Comparison of ENCODE assay signal across 23 cellular contexts in the genomic region with DNA sequence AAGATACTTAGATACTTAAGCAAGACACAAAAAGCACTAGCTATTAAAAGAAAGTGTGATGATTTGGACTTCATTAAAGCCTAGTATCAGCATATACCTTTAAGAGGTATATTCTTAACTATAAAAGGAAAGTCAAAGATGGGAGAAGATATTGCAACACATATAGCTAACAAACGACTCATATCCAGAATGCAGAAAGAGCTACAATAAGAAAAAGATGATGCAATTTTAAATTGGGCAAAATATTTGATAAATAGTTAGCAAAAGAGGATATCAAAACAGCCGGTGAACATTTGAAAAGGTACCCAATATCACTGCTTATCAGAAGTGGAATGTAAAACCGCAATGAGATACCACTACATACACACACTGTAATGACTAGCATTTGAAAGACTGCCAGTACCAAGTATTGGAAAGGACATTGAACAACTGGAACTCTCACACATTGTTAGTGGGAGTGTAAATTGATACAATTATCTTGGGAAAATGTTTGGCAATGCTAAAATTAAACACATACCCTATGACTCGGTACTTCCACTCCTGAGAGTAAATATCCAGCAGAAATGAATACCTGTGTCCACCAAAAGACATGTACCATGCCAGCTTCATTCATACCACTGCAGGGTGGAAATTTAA. TPM values are rescaled to one million over a fixed set of nuclear protein-coding genes. Genes with fewer than 3 reads are reported as not detected.
DNase-seq lines count a peak whose midpoint lies in the region; ATAC-seq, FAIRE-seq and TF ChIP-seq lines count a peak whose summit lies in the region.
"Had no signal": no experiment of that assay in that cellular context is flagged by ENCODE, and none has a peak within 500 bp of the region (broad histone marks: within the 10 kb centered on the region; RNA-seq: fewer than 3 reads in every experiment).

No MANE protein-coding gene starts in this region.

- H3K27ac ChIP-seq in HepG2 (ENCODE audit: extremely low read length, insufficient read depth, low read length) (no peak overlapping the region), right lobe of liver (no peak overlapping the region), body of pancreas (no peak overlapping the region)
- H3K27ac ChIP-seq: A549, SJCRH30 had no signal

- no peak overlapping the region for H3K4me3 Mint-ChIP-seq in immature natural killer cell
- H3K4me3 Mint-ChIP-seq: CD4-positive, CD25-positive, alpha-beta regulatory T cell had no signal

- no peak for TF ChIP-seq CTCF in HepG2 (CRISPR knock-in tag; IDR thresholded peaks at IDR 0.05)
- no peak for TF ChIP-seq CTCF in right lobe of liver (IDR thresholded peaks at IDR 0.05)
- TF ChIP-seq CTCF in body of pancreas (IDR thresholded peaks at IDR 0.05) = no peak
- TF ChIP-seq CTCF in fibroblast of the aortic adventitia (IDR thresholded peaks at IDR 0.05; ENCODE audit: insufficient read depth, low read length) = no peak

- H3K27ac Mint-ChIP-seq in immature natural killer cell = no peak overlapping the region
- H3K27ac Mint-ChIP-seq: CD4-positive, CD25-positive, alpha-beta regulatory T cell had no signal

- ATAC-seq in HepG2 (no peak), right lobe of liver (no peak), body of pancreas (peak; percentile 45), GM21723 (IDR thresholded peaks at IDR 0.05; ENCODE audit: unreplicated experiment) (no peak)
- ATAC-seq: A549 had no signal

- no peak overlapping the region for H3K4me2 ChIP-seq in HepG2 (ENCODE audit: low read depth, low read length)
- H3K4me2 ChIP-seq: A549 had no signal

- CTCF ChIA-PET in HepG2 (lab: Yijun Ruan, JAX; ENCODE audit: low intra/inter-chr PET ratio, low total read pairs) = no interaction called here

- no peak for TF ChIP-seq EP300 in HepG2 (IDR thresholded peaks at IDR 0.05; ENCODE audit: low read depth in 2 of 2, low read length in 2 of 2)
- TF ChIP-seq EP300 in HepG2 (CRISPR knock-in tag; IDR thresholded peaks at IDR 0.05; ENCODE audit: borderline replicate concordance) = no peak

- WGBS in HepG2 (ENCODE audit: low lambda C conversion rate) = under 1% methylated on average over 4 of the region's 4 CpGs
- 50% methylated on average over 4 of the region's 4 CpGs for WGBS in right lobe of liver (ENCODE audit: insufficient coverage, low coverage, low lambda C conversion rate, missing lambda C conversion rate)
- WGBS in body of pancreas, 2 donors = 7 to 26% methylated on average over 4 of the region's 4 CpGs

- no peak for TF ChIP-seq POLR2A in HepG2 (IDR thresholded peaks at IDR 0.05; ENCODE audit: insufficient read depth in 1 of 2, low read depth in 2 of 2, low read length in 2 of 2)
- TF ChIP-seq POLR2A in right lobe of liver (IDR thresholded peaks at IDR 0.05) = no peak
- TF ChIP-seq POLR2A in body of pancreas (IDR thresholded peaks at IDR 0.05) = no peak

- no peaks in the 10 kb centered on the region for H3K36me3 ChIP-seq in HepG2 (replicated peaks in 1 of 2; ENCODE audit: control insufficient read depth in 1 of 2, insufficient read depth in 2 of 2, low read length in 2 of 2)
- no peaks in the 10 kb centered on the region for H3K36me3 ChIP-seq in right lobe of liver
- H3K36me3 ChIP-seq in body of pancreas (replicated peaks in 1 of 2; ENCODE audit: insufficient read depth in 1 of 2, low read depth in 2 of 2) = no peaks in the 10 kb centered on the region
- H3K36me3 ChIP-seq: SJCRH30 had no signal

- in situ Hi-C loops in HepG2 (cut with HindIII; ENCODE audit: extremely low pct_ligation_motif_present, low pct_unique_long_range_greater_than_20kb) = no loop called here

- no peaks in the 10 kb centered on the region for H4K20me1 ChIP-seq in HepG2 (ENCODE audit: insufficient read depth, low read length)

- H3K4me3 ChIP-seq in HepG2 (replicated peaks in 1 of 3; ENCODE audit: insufficient read depth in 1 of 3, low read depth in 2 of 3, low read length in 3 of 3) (no peak overlapping the region), right lobe of liver (no peak overlapping the region), body of pancreas (no peak overlapping the region), fibroblast of the aortic adventitia (ENCODE audit: low read depth, low read length) (no peak overlapping the region)
- H3K4me3 ChIP-seq: A549, SJCRH30 had no signal

- POLR2A ChIA-PET in HepG2 (lab: Yijun Ruan, JAX) = no interaction called here

- H3K27me3 ChIP-seq in HepG2 (ENCODE audit: control insufficient read depth in 1 of 2, insufficient read depth in 2 of 2, low read length in 2 of 2) (peaks cover 0 to 7% of the 10 kb centered on the region in 2 experiments; a peak in 2 of 5 replicates), right lobe of liver (no peaks in the 10 kb centered on the region), body of pancreas (no peaks in the 10 kb centered on the region)
- H3K27me3 ChIP-seq: SJCRH30 had no signal

- no peaks in the 10 kb centered on the region for H3K4me1 Mint-ChIP-seq in immature natural killer cell
- H3K4me1 Mint-ChIP-seq: CD4-positive, CD25-positive, alpha-beta regulatory T cell had no signal

- H3K9ac ChIP-seq in HepG2 (ENCODE audit: insufficient read depth, low read depth, low read length) = no peak overlapping the region

- intact Hi-C loops in HepG2 (cut with micrococcal nuclease; ENCODE audit: unreplicated experiment) (no loop called here), right lobe of liver (cut with DNase I) (no loop called here), body of pancreas (cut with DNase I) (no loop called here)

- H2AFZ ChIP-seq in HepG2 (ENCODE audit: low read length) = no peak overlapping the region

- DNase-seq in HepG2 (ENCODE audit: low spot score) (no peak), right lobe of liver (no peak), body of pancreas (no peak), fibroblast of the aortic adventitia (ENCODE audit: low read depth) (peak; percentile 36), HuH-7 (ENCODE audit: low spot score) (no peak), NCI-H2107 (lab: John Stamatoyannopoulos, UW) (no peak), immature natural killer cell (no peak)
- DNase-seq: Calu3; CD4-positive, CD25-positive, alpha-beta regulatory T cell; DMS79 treated with DMSO at 0.1 percent for 48 hours; GDM1; GOT3; KG1; NCI-H1105; NCI-H187; NCI-H446 treated with DMSO at 0.1 percent for 48 hours; NCI-H774; SJCRH30 had no signal

- no TSS peak for BruUV-seq in HepG2 (replicated peaks; lab: Mats Ljungman, UMichigan)

- H3K36me3 Mint-ChIP-seq in immature natural killer cell = no peaks in the 10 kb centered on the region
- H3K36me3 Mint-ChIP-seq: CD4-positive, CD25-positive, alpha-beta regulatory T cell had no signal

- no peaks in the 10 kb centered on the region for H3K79me2 ChIP-seq in HepG2 (ENCODE audit: insufficient read depth, low read length)

- H3K4me1 ChIP-seq in HepG2 (ENCODE audit: insufficient read depth, low read length) (peaks cover 2% of the 10 kb centered on the region), right lobe of liver (no peaks in the 10 kb centered on the region), body of pancreas (peaks cover 21% of the 10 kb centered on the region)
- H3K4me1 ChIP-seq: SJCRH30 had no signal

- no peaks in the 10 kb centered on the region for H3K9me3 Mint-ChIP-seq in immature natural killer cell

- no peak for TF ChIP-seq RAD21 in HepG2 (CRISPR knock-in tag; IDR thresholded peaks at IDR 0.05)

- no peak for FAIRE-seq in HepG2 (lab: Jason Lieb, UNC)
- FAIRE-seq: A549, GM12892, HTR-8/SVneo had no signal

- H3K9me3 ChIP-seq in HepG2 (ENCODE audit: low read length) (no peaks in the 10 kb centered on the region), right lobe of liver (no peaks in the 10 kb centered on the region), body of pancreas (no peaks in the 10 kb centered on the region)
- H3K9me3 ChIP-seq: A549, SJCRH30 had no signal

- peaks cover 2 to 28% (median 14%) of the 10 kb centered on the region in 3 donors for H3K27me3 Mint-ChIP-seq in immature natural killer cell (ENCODE audit: low read depth in 3 of 3)

RNA-seq across cellular contexts. Expression of gene MUC22, which starts 25.7 kb away (rescaled TPM):
- total RNA-seq in HepG2 (2016; rRNA removed; fragmentation: Illumina TruSeq; extraction: Trizol) = not detected in 2 replicates
- total RNA-seq in HepG2 (2016; cell fraction: cytosol; rRNA removed; fragmentation: Illumina TruSeq; extraction: Trizol; ENCODE audit: low read depth) = not detected in 2 replicates
- total RNA-seq in HepG2 (2016; cell fraction: insoluble cytoplasmic fraction; rRNA removed; fragmentation: Illumina TruSeq; extraction: Trizol) = not detected in 2 replicates
- not detected in 2 replicates for total RNA-seq in HepG2 (2016; cell fraction: membrane; rRNA removed; fragmentation: Illumina TruSeq; extraction: Trizol)
- not detected in 2 replicates for total RNA-seq in HepG2 (2016; cell fraction: nucleus; rRNA removed; fragmentation: Illumina TruSeq; extraction: Trizol)
- polyA plus RNA-seq in HepG2 (2011; rRNA removed) = not detected in 2 replicates
- polyA plus RNA-seq in HepG2 (2011; cell fraction: cytosol; rRNA removed) = not detected in 2 replicates
- not detected in 2 replicates for polyA plus RNA-seq in HepG2 (2011; cell fraction: nucleus; rRNA removed)
- not detected in 2 replicates for polyA plus RNA-seq in HepG2 (2012)
- not detected in 2 replicates for polyA plus RNA-seq in HepG2 (2016; cell fraction: cytosol; fragmentation: Illumina TruSeq; extraction: Trizol; ENCODE audit: low read depth)
- not detected in 2 replicates for polyA plus RNA-seq in HepG2 (2016; cell fraction: insoluble cytoplasmic fraction; fragmentation: Illumina TruSeq; extraction: Trizol; ENCODE audit: low read depth)
- not detected in 2 replicates for polyA plus RNA-seq in HepG2 (2016; cell fraction: membrane; fragmentation: Illumina TruSeq; extraction: Trizol; ENCODE audit: low read depth)
- not detected in 2 replicates for polyA plus RNA-seq in HepG2 (2016; cell fraction: nucleus; fragmentation: Illumina TruSeq; extraction: Trizol; ENCODE audit: insufficient read depth, low read depth)
- polyA minus RNA-seq in HepG2 (2011; rRNA and poly(A)+ RNA removed; ENCODE audit: low replicate concordance) = 0.05 TPM in 1 of 2 replicates, not detected in the other
- not detected in 2 replicates for polyA minus RNA-seq in HepG2 (2011; cell fraction: cytosol; rRNA and poly(A)+ RNA removed)
- not detected in 2 replicates for polyA minus RNA-seq in HepG2 (2011; cell fraction: nucleus; rRNA and poly(A)+ RNA removed)
- not detected for total RNA-seq in right lobe of liver
- total RNA-seq in body of pancreas = not detected
- total RNA-seq in fibroblast of the aortic adventitia (ENCODE audit: low replicate concordance) = not detected in 2 replicates
- polyA plus RNA-seq in immature natural killer cell = not detected
- total RNA-seq: Calu3; CD4-positive, CD25-positive, alpha-beta regulatory T cell; M059J; SJCRH30 had no signal
- polyA plus RNA-seq: A549; CD4-positive, CD25-positive, alpha-beta regulatory T cell had no signal

RNA-seq across cellular contexts. Expression of gene MUC21, which starts 52.5 kb away (rescaled TPM):
- total RNA-seq in HepG2 (2016; rRNA removed; fragmentation: Illumina TruSeq; extraction: Trizol) = not detected in 2 replicates
- total RNA-seq in HepG2 (2016; cell fraction: cytosol; rRNA removed; fragmentation: Illumina TruSeq; extraction: Trizol; ENCODE audit: low read depth) = not detected in 2 replicates
- total RNA-seq in HepG2 (2016; cell fraction: insoluble cytoplasmic fraction; rRNA removed; fragmentation: Illumina TruSeq; extraction: Trizol) = not detected in 2 replicates
- total RNA-seq in HepG2 (2016; cell fraction: membrane; rRNA removed; fragmentation: Illumina TruSeq; extraction: Trizol) = not detected in 2 replicates
- not detected in 2 replicates for total RNA-seq in HepG2 (2016; cell fraction: nucleus; rRNA removed; fragmentation: Illumina TruSeq; extraction: Trizol)
- polyA plus RNA-seq in HepG2 (2011; rRNA removed) = not detected in 2 replicates
- polyA plus RNA-seq in HepG2 (2011; cell fraction: cytosol; rRNA removed) = not detected in 2 replicates
- polyA plus RNA-seq in HepG2 (2011; cell fraction: nucleus; rRNA removed) = not detected in 2 replicates
- polyA plus RNA-seq in HepG2 (2012) = not detected in 2 replicates
- not detected in 2 replicates for polyA plus RNA-seq in HepG2 (2016; cell fraction: cytosol; fragmentation: Illumina TruSeq; extraction: Trizol; ENCODE audit: low read depth)
- polyA plus RNA-seq in HepG2 (2016; cell fraction: insoluble cytoplasmic fraction; fragmentation: Illumina TruSeq; extraction: Trizol; ENCODE audit: low read depth) = not detected in 2 replicates
- polyA plus RNA-seq in HepG2 (2016; cell fraction: membrane; fragmentation: Illumina TruSeq; extraction: Trizol; ENCODE audit: low read depth) = not detected in 2 replicates
- polyA plus RNA-seq in HepG2 (2016; cell fraction: nucleus; fragmentation: Illumina TruSeq; extraction: Trizol; ENCODE audit: insufficient read depth, low read depth) = not detected in 2 replicates
- not detected in 2 replicates for polyA minus RNA-seq in HepG2 (2011; rRNA and poly(A)+ RNA removed; ENCODE audit: low replicate concordance)
- polyA minus RNA-seq in HepG2 (2011; cell fraction: cytosol; rRNA and poly(A)+ RNA removed) = not detected in 2 replicates
- not detected in 2 replicates for polyA minus RNA-seq in HepG2 (2011; cell fraction: nucleus; rRNA and poly(A)+ RNA removed)
- under 1 TPM in 1 of 6 experiments, not detected in 5; 0.11 TPM for total RNA-seq in right lobe of liver
- not detected for total RNA-seq in body of pancreas
- total RNA-seq in fibroblast of the aortic adventitia (ENCODE audit: low replicate concordance) = not detected in 2 replicates
- polyA plus RNA-seq in immature natural killer cell = not detected
- total RNA-seq: Calu3; CD4-positive, CD25-positive, alpha-beta regulatory T cell; M059J; SJCRH30 had no signal
- polyA plus RNA-seq: A549; CD4-positive, CD25-positive, alpha-beta regulatory T cell had no signal
